ENCODE assay signal across 16 cellular contexts in genomic region chrX:150201841-150202240, GRCh38.
DNase-seq lines count a peak whose midpoint lies in the region; ATAC-seq and TF ChIP-seq lines count a peak whose summit lies in the region.
"Had no signal": no experiment of that assay in that cellular context is flagged by ENCODE, and none has a peak within 500 bp of the region (broad histone marks: within the 10 kb centered on the region; RNA-seq: fewer than 3 reads in every experiment).

No MANE protein-coding gene starts in this region.

- no peak overlapping the region for H3K4me3 ChIP-seq in PC-3 (ENCODE audit: low read length)
- H3K4me3 ChIP-seq in cardiac fibroblast (replicated peaks in 1 of 2; ENCODE audit: low read depth in 2 of 2, low read length in 2 of 2) = no peak overlapping the region
- H3K4me3 ChIP-seq in osteoblast (ENCODE audit: insufficient read depth, low read length) = no peak overlapping the region
- no peak overlapping the region for H3K4me3 ChIP-seq in endodermal cell (ENCODE audit: low read length)

- POLR2A ChIA-PET in PC-3 (lab: Charles Lee; ENCODE audit: unreplicated experiment) = no interaction called here

- H3K4me2 ChIP-seq in PC-3 (ENCODE audit: low read length) = no peak overlapping the region
- no peak overlapping the region for H3K4me2 ChIP-seq in osteoblast (ENCODE audit: insufficient read depth, low read length)

- BruUV-seq in PC-3 (replicated peaks; lab: Mats Ljungman, UMichigan) = no TSS peak

- H3K9ac ChIP-seq in PC-3 (ENCODE audit: low read length) = peak overlapping the region; percentile 54; the same call in 1 of the 2 replicates
- H3K9ac ChIP-seq in endodermal cell (ENCODE audit: extremely low read depth, low read length, poor library complexity, severe bottlenecking) = no peak overlapping the region

- H3K27ac Mint-ChIP-seq in activated naive CD4-positive, alpha-beta T cell treated with anti-CD3 and anti-CD28 coated beads for 36 hours = no peak overlapping the region
- no peak overlapping the region for H3K27ac Mint-ChIP-seq in endodermal cell

- DNase-seq in EH (ENCODE audit: low read depth) (peak; percentile 22), PC-3 (peak; percentile 35), cardiac fibroblast (ENCODE audit: low read depth in 2 of 2) (peak; percentile 17 to 37), osteoblast (ENCODE audit: insufficient read length, low spot score, missing footprints) (no peak), endodermal cell (no peak)
- no peak for DNase-seq in activated naive CD4-positive, alpha-beta T cell treated with anti-CD3 and anti-CD28 coated beads for 36 hours
- no peak for DNase-seq in stimulated activated CD4-positive, alpha-beta T cell treated with anti-CD3 and anti-CD28 coated beads, Interleukin-2, amount 100 ng/mL, for 24 hours
- DNase-seq: BE2C; CD4-positive, alpha-beta memory T cell; DMS79; NCI-H1092 treated with DMSO at 0.1 percent for 48 hours; NCI-H146; NCI-H2029 treated with DMSO at 0.1 percent for 48 hours; NCI-H2171; NCI-H526 had no signal

- H3K4me1 Mint-ChIP-seq in activated naive CD4-positive, alpha-beta T cell treated with anti-CD3 and anti-CD28 coated beads for 36 hours (ENCODE audit: low read depth) = peaks cover 5% of the 10 kb centered on the region
- no peaks in the 10 kb centered on the region for H3K4me1 Mint-ChIP-seq in endodermal cell
- H3K4me1 Mint-ChIP-seq: CD4-positive, alpha-beta memory T cell had no signal

- H3K9me2 ChIP-seq in PC-3 (replicated peaks; ENCODE audit: low read length) = no peaks in the 10 kb centered on the region

- intact Hi-C loops in PC-3 (cut with micrococcal nuclease) = loop anchor here (1.0 to 5.0 kb wide), 7 partner anchors 17 to 240 kb away; partner anchors contain the start of gene MAMLD1
- intact Hi-C loops in activated naive CD4-positive, alpha-beta T cell treated with anti-CD3 and anti-CD28 coated beads for 36 hours (cut with micrococcal nuclease) = loop anchor here (1.0 to 2.0 kb wide), 3 partner anchors 163 to 373 kb away; no protein-coding TSS in a partner anchor

- no peaks in the 10 kb centered on the region for H3K27me3 ChIP-seq in PC-3 (ENCODE audit: low read length)
- H3K27me3 ChIP-seq in osteoblast (ENCODE audit: insufficient read depth, low read length) = no peaks in the 10 kb centered on the region
- no peaks in the 10 kb centered on the region for H3K27me3 ChIP-seq in endodermal cell (ENCODE audit: control insufficient read depth, insufficient read depth, low read length, poor library complexity, severe bottlenecking)
- H3K27me3 ChIP-seq: BE2C had no signal

- no peaks in the 10 kb centered on the region for H3K36me3 Mint-ChIP-seq in activated naive CD4-positive, alpha-beta T cell treated with anti-CD3 and anti-CD28 coated beads for 36 hours (ENCODE audit: low read depth)
- H3K36me3 Mint-ChIP-seq in endodermal cell (ENCODE audit: low read depth) = no peaks in the 10 kb centered on the region
- H3K36me3 Mint-ChIP-seq: CD4-positive, alpha-beta memory T cell had no signal

- H3K9me3 ChIP-seq in PC-3 (ENCODE audit: low read length) (no peaks in the 10 kb centered on the region), osteoblast (ENCODE audit: low read depth, low read length) (no peaks in the 10 kb centered on the region), endodermal cell (ENCODE audit: control insufficient read depth, low read length) (no peaks in the 10 kb centered on the region)
- H3K9me3 ChIP-seq: BE2C had no signal

- ATAC-seq in PC-3 = no peak
- ATAC-seq: Right ventricle myocardium inferior had no signal

- H3K36me3 ChIP-seq in PC-3 (ENCODE audit: low read depth, low read length) (no peaks in the 10 kb centered on the region), osteoblast (ENCODE audit: insufficient read depth, low read length) (no peaks in the 10 kb centered on the region), endodermal cell (ENCODE audit: control insufficient read depth, insufficient read depth, low read length) (no peaks in the 10 kb centered on the region)
- H3K36me3 ChIP-seq: BE2C had no signal

- H3K27ac ChIP-seq in PC-3 (ENCODE audit: low read length) (peak overlapping the region; percentile 89), osteoblast (ENCODE audit: low read depth, low read length) (peak overlapping the region; percentile 46), endodermal cell (ENCODE audit: low read depth, low read length) (no peak overlapping the region)

- no peaks in the 10 kb centered on the region for H3F3A ChIP-seq in PC-3 (ENCODE audit: low read length, unreplicated experiment)

- no peaks in the 10 kb centered on the region for H3K9me3 Mint-ChIP-seq in activated naive CD4-positive, alpha-beta T cell treated with anti-CD3 and anti-CD28 coated beads for 36 hours
- peaks cover 59% of the 10 kb centered on the region for H3K9me3 Mint-ChIP-seq in endodermal cell
- H3K9me3 Mint-ChIP-seq: CD4-positive, alpha-beta memory T cell had no signal

- H4K20me1 ChIP-seq in PC-3 (ENCODE audit: low read length) = no peaks in the 10 kb centered on the region
- H4K20me1 ChIP-seq in osteoblast (ENCODE audit: insufficient read depth, low read length) = no peaks in the 10 kb centered on the region

- H3K4me1 ChIP-seq in PC-3 (ENCODE audit: insufficient read depth, low read length) (peaks cover 37% of the 10 kb centered on the region), osteoblast (ENCODE audit: insufficient read depth, low read length) (peaks cover 25% of the 10 kb centered on the region), endodermal cell (ENCODE audit: control insufficient read depth, insufficient read depth, low read length) (no peaks in the 10 kb centered on the region)
- H3K4me1 ChIP-seq: BE2C had no signal

- H3K4me3 Mint-ChIP-seq in activated naive CD4-positive, alpha-beta T cell treated with anti-CD3 and anti-CD28 coated beads for 36 hours = no peak overlapping the region
- H3K4me3 Mint-ChIP-seq in endodermal cell = no peak overlapping the region
- H3K4me3 Mint-ChIP-seq: CD4-positive, alpha-beta memory T cell had no signal

- H2AFZ ChIP-seq in PC-3 (ENCODE audit: low read length) = no peak overlapping the region
- no peak overlapping the region for H2AFZ ChIP-seq in osteoblast (ENCODE audit: low read length)

- H3K27me3 Mint-ChIP-seq in activated naive CD4-positive, alpha-beta T cell treated with anti-CD3 and anti-CD28 coated beads for 36 hours (ENCODE audit: low read depth) = no peaks in the 10 kb centered on the region
- H3K27me3 Mint-ChIP-seq in endodermal cell (ENCODE audit: insufficient read depth) = peaks cover 5% of the 10 kb centered on the region
- H3K27me3 Mint-ChIP-seq: CD4-positive, alpha-beta memory T cell had no signal

- no peak for TF ChIP-seq CTCF in PC-3 (conservative IDR thresholded peaks at IDR 0.05; ENCODE audit: low read depth, low read length)
- TF ChIP-seq CTCF in cardiac fibroblast (IDR thresholded peaks at IDR 0.05; ENCODE audit: low read depth, low read length) = no peak
- TF ChIP-seq CTCF in osteoblast (IDR thresholded peaks at IDR 0.05; ENCODE audit: extremely low read depth, low read depth, low read length) = no peak
- no peak for TF ChIP-seq CTCF in endodermal cell (conservative IDR thresholded peaks at IDR 0.05)

- CTCF ChIA-PET in PC-3 (lab: Charles Lee) = no interaction called here
- CTCF ChIA-PET in activated naive CD4-positive, alpha-beta T cell treated with anti-CD3 and anti-CD28 coated beads for 36 hours (lab: Charles Lee) = no interaction called here

- 88 to 92% methylated on average over 3 of the region's 3 CpGs for WGBS in endodermal cell (ENCODE audit: insufficient coverage in 1 of 2, insufficient read length in 1 of 2), 2 experiments

- no peaks in the 10 kb centered on the region for H3K79me2 ChIP-seq in PC-3 (ENCODE audit: low read length)
- H3K79me2 ChIP-seq in osteoblast (ENCODE audit: insufficient read depth, low read length) = no peaks in the 10 kb centered on the region

Comparison
In these comparisons a context has a peak if more than half of its experiments do, and no peak if none do; other contexts are left out.
1. DNase-seq: peak in EH (single experiment), PC-3 (single experiment) and cardiac fibroblast (2 of 2); none in osteoblast (single experiment), activated naive CD4-positive, alpha-beta T cell treated with anti-CD3 and anti-CD28 coated beads for 36 hours (single experiment), stimulated activated CD4-positive, alpha-beta T cell treated with anti-CD3 and anti-CD28 coated beads, Interleukin-2, amount 100 ng/mL, for 24 hours (0 of 2) and endodermal cell (single experiment).